ENCODE assay signal across 10 cellular contexts in the genomic region with DNA sequence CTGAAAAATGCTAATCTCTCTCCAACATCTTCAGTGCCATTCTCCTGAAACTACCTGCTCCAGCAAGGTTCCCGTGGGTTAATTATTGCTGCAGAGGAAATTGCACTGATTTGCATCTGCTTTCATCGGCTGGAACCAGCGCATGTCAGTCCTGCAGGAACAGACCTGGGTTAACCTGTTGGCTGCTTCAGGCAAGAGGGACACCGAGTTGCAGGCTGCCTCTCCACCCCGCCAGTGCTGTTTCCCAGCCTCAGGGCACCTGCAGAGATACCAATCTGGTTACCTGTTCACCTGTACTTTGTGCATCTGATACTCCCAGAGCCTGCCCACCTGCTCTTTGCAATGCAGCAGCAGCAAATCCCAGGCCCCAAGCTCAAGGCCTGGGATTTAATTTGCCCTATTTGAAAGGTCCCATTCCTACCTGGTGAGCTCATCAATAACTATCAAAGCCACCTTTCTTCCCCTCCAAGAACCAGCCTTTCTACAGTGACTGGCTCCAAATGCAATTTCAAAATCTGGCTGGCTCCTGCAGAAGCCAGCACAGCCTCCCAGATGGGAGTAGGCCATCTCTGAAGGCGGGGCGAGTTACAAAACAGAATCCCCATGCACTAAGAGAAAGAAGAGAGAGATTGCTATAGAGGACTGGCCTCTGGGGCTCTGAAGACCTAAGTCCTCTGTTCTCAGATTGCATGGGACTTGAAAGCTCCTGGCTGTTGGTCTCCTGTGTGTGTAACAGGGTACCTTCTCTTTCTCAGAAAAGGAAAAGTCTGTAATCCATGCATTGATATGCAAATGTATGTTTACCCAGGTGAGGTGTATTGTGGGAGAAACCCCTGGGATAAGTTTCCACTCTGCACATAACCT.
DNase-seq lines count a peak whose midpoint lies in the region; ATAC-seq, FAIRE-seq and TF ChIP-seq lines count a peak whose summit lies in the region.
"Had no signal": no experiment of that assay in that cellular context is flagged by ENCODE, and none has a peak within 500 bp of the region (broad histone marks: within the 10 kb centered on the region; RNA-seq: fewer than 3 reads in every experiment).

No MANE protein-coding gene starts in this region.

- H3K9ac ChIP-seq in keratinocyte (ENCODE audit: control insufficient read depth, extremely low read depth, insufficient read depth, low read length): no peak overlapping the region

- peaks cover 4% of the 10 kb centered on the region for H3K9me3 Mint-ChIP-seq in WTC11

- ATAC-seq in WTC11: peak; percentile 89
- no peak for ATAC-seq in HG03457 (IDR thresholded peaks at IDR 0.05; ENCODE audit: unreplicated experiment)
- no peak for ATAC-seq in HG02884 (IDR thresholded peaks at IDR 0.05; ENCODE audit: unreplicated experiment)
- ATAC-seq: activated CD4-positive, CD25-positive, alpha-beta regulatory T cell treated with anti-CD3 and anti-CD28 coated beads, Interleukin-2, amount 50 U/mL, for 24 hours had no signal

- no peak for FAIRE-seq in keratinocyte (lab: Jason Lieb, UNC)

- WGBS in transverse colon (ENCODE audit: low coverage in 1 of 2), 2 donors: 14 to 36% methylated on average over 3 to 7 of the region's 7 CpGs

- no peaks in the 10 kb centered on the region for H3K27me3 Mint-ChIP-seq in WTC11 (ENCODE audit: low read depth)

- peak overlapping the region; percentile 100 for H3K27ac Mint-ChIP-seq in WTC11

- H3K27ac ChIP-seq in keratinocyte (ENCODE audit: control insufficient read depth, insufficient read depth, low read length): peak overlapping the region; percentile 6
- H3K27ac ChIP-seq in transverse colon: peak overlapping the region; percentile 80 to 86 (median 84)

- no peaks in the 10 kb centered on the region for H3K27me3 ChIP-seq in keratinocyte (ENCODE audit: control insufficient read depth, extremely low read depth, insufficient read depth, low read length)
- no peaks in the 10 kb centered on the region for H3K27me3 ChIP-seq in transverse colon

- TF ChIP-seq EP300 in transverse colon (IDR thresholded peaks at IDR 0.05; ENCODE audit: low read depth): no peak

- no peaks in the 10 kb centered on the region for H4K20me1 ChIP-seq in keratinocyte (ENCODE audit: control insufficient read depth, extremely low read depth, insufficient read depth, low read length)

- no peaks in the 10 kb centered on the region for H3K36me3 Mint-ChIP-seq in WTC11

- dilution Hi-C loops in keratinocyte (cut with MboI; ENCODE audit: extremely low pct_ligation_motif_present, low sequenced_read_pairs): no loop called here

- intact Hi-C loops in transverse colon (cut with DNase I; ENCODE audit: low total_unique reads): loop anchor here (10.0 kb wide), 1 partner anchor 236 kb away; no protein-coding TSS in a partner anchor

- H3K4me1 Mint-ChIP-seq in WTC11: peaks cover 58% of the 10 kb centered on the region

- peaks cover 39% of the 10 kb centered on the region for H3K4me1 ChIP-seq in keratinocyte (ENCODE audit: control insufficient read depth, extremely low read depth, insufficient read depth, low read length)
- H3K4me1 ChIP-seq in transverse colon: peaks cover 23 to 36% (median 30%) of the 10 kb centered on the region in 4 donors

- peak overlapping the region; percentile 34 for H3K4me3 Mint-ChIP-seq in WTC11

- H3K79me2 ChIP-seq in keratinocyte (ENCODE audit: control insufficient read depth, insufficient read depth, low read length): no peaks in the 10 kb centered on the region

- H3K36me3 ChIP-seq in keratinocyte (ENCODE audit: control insufficient read depth in 2 of 2, extremely low read depth in 1 of 2, insufficient read depth in 2 of 2, low read length in 2 of 2): no peaks in the 10 kb centered on the region
- no peaks in the 10 kb centered on the region for H3K36me3 ChIP-seq in transverse colon

- POLR2A ChIA-PET in WTC11 (lab: Charles Lee): interaction anchor here (1.6 to 1.8 kb wide), 2 partner anchors 38 to 90 kb away, joined by 4 read pairs; no protein-coding TSS in a partner anchor

- H3K9me3 ChIP-seq in keratinocyte (ENCODE audit: control insufficient read depth, low read depth, low read length) (no peaks in the 10 kb centered on the region), transverse colon (no peaks in the 10 kb centered on the region)

- no peaks in the 10 kb centered on the region for H3K9me1 ChIP-seq in keratinocyte (ENCODE audit: control insufficient read depth, extremely low read depth, insufficient read depth, low read length)

- no peak for TF ChIP-seq CTCF in WTC11 (IDR thresholded peaks at IDR 0.05)
- TF ChIP-seq CTCF in keratinocyte (optimal IDR thresholded peaks at IDR 0.05 in 1 of 3, IDR thresholded peaks at IDR 0.05 in 1 of 3, conservative IDR thresholded peaks at IDR 0.05 in 1 of 3; ENCODE audit: extremely low read depth in 1 of 3, insufficient read depth in 2 of 3, low read length in 3 of 3): no peak
- TF ChIP-seq CTCF in transverse colon (IDR thresholded peaks at IDR 0.05): no peak

- H3K4me2 ChIP-seq in keratinocyte (ENCODE audit: control insufficient read depth, extremely low read depth, insufficient read depth, low read depth, low read length): no peak overlapping the region

- in situ Hi-C loops in transverse colon (cut with MboI; ENCODE audit: low pct_ligation_motif_present in 1 of 4, low pct_unique_long_range_greater_than_20kb in 1 of 4, low sequenced_read_pairs in 3 of 4): loop anchor here in 1 of 4 donors (25.0 kb wide), 1 partner anchor 349 kb away; no protein-coding TSS in a partner anchor

- peak; percentile 35 for DNase-seq in NCI-H2196 (lab: John Stamatoyannopoulos, UW; ENCODE audit: unreplicated experiment)
- no peak for DNase-seq in NCI-H2196 treated with DMSO at 0.1 percent for 48 hours (lab: John Stamatoyannopoulos, UW; ENCODE audit: unreplicated experiment)
- DNase-seq in WTC11 (ENCODE audit: low spot score): peak; percentile 40
- no peak for DNase-seq in keratinocyte (ENCODE audit: low read depth, low spot score)
- DNase-seq in transverse colon: peak; percentile 54
- DNase-seq in superior temporal gyrus (ENCODE audit: extremely low spot score): no peak
- DNase-seq: amygdala had no signal

- H3K4me3 ChIP-seq in keratinocyte (ENCODE audit: control insufficient read depth in 2 of 3, extremely low read depth in 1 of 3, insufficient read depth in 2 of 3, low read depth in 1 of 3, low read length in 3 of 3) (no peak overlapping the region), transverse colon (no peak overlapping the region)

- CTCF ChIA-PET in WTC11 (lab: Charles Lee): interaction anchor here (0.9 to 2.4 kb wide), 3 partner anchors 13 to 450 kb away, joined by 3 to 9 read pairs (median 3); no protein-coding TSS in a partner anchor

- TF ChIP-seq POLR2A in transverse colon (IDR thresholded peaks at IDR 0.05): peak; percentile 19

- H2AFZ ChIP-seq in keratinocyte (ENCODE audit: control insufficient read depth, low read length): no peak overlapping the region

TF ChIP-seq in WTC11, 78 proteins besides CTCF, POLR2A, EP300 and RAD21:
- TF ChIP-seq TEAD1 (CRISPR knock-in tag; IDR thresholded peaks at IDR 0.05): 0 out of 2 replicates have a peak, but pooled peaks have one; percentile 23
- TF ChIP-seq, protein P1, sequence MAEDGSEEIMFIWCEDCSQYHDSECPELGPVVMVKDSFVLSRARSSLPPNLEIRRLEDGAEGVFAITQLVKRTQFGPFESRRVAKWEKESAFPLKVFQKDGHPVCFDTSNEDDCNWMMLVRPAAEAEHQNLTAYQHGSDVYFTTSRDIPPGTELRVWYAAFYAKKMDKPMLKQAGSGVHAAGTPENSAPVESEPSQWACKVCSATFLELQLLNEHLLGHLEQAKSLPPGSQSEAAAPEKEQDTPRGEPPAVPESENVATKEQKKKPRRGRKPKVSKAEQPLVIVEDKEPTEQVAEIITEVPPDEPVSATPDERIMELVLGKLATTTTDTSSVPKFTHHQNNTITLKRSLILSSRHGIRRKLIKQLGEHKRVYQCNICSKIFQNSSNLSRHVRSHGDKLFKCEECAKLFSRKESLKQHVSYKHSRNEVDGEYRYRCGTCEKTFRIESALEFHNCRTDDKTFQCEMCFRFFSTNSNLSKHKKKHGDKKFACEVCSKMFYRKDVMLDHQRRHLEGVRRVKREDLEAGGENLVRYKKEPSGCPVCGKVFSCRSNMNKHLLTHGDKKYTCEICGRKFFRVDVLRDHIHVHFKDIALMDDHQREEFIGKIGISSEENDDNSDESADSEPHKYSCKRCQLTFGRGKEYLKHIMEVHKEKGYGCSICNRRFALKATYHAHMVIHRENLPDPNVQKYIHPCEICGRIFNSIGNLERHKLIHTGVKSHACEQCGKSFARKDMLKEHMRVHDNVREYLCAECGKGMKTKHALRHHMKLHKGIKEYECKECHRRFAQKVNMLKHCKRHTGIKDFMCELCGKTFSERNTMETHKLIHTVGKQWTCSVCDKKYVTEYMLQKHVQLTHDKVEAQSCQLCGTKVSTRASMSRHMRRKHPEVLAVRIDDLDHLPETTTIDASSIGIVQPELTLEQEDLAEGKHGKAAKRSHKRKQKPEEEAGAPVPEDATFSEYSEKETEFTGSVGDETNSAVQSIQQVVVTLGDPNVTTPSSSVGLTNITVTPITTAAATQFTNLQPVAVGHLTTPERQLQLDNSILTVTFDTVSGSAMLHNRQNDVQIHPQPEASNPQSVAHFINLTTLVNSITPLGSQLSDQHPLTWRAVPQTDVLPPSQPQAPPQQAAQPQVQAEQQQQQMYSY (CRISPR knock-in tag; IDR thresholded peaks at IDR 0.05): no peak

Comparison
In these comparisons a context has a peak if more than half of its experiments do, and no peak if none do; other contexts are left out.
1. DNase-seq: peak in NCI-H2196 (single experiment), WTC11 (single experiment) and transverse colon (single experiment); none in NCI-H2196 treated with DMSO at 0.1 percent for 48 hours (single experiment), keratinocyte (single experiment) and superior temporal gyrus (single experiment).